Comparison of ENCODE assay signal across 8 cellular contexts in genomic region chr17:1399366-1399678, GRCh38. TPM values are rescaled to one million over a fixed set of nuclear protein-coding genes. Genes with fewer than 3 reads are reported as not detected.
DNase-seq lines count a peak whose midpoint lies in the region; ATAC-seq and TF ChIP-seq lines count a peak whose summit lies in the region.

No MANE protein-coding gene starts in this region.

- peaks cover 57% of the 10 kb centered on the region for H3K79me2 ChIP-seq in PC-9 (ENCODE audit: low read depth)

- peaks cover 34% of the 10 kb centered on the region; the same call in 1 of the 2 replicates for H3F3A ChIP-seq in PC-9 (ENCODE audit: insufficient read depth, low read depth)

- H3K27me3 ChIP-seq in BJ (ENCODE audit: control insufficient read depth, insufficient read depth, low read length) (no peaks in the 10 kb centered on the region), PC-9 (ENCODE audit: insufficient read depth, low read depth) (no peaks in the 10 kb centered on the region), ectodermal cell (ENCODE audit: control insufficient read depth, insufficient read depth, low read length, poor library complexity, severe bottlenecking) (no peaks in the 10 kb centered on the region), upper lobe of left lung (no peaks in the 10 kb centered on the region)

- TF ChIP-seq POLR2A in upper lobe of left lung (IDR thresholded peaks at IDR 0.05): no peak

- DNase-seq in BJ (ENCODE audit: low read depth) (no peak), PC-9 (no peak), mucosa of descending colon (no peak), upper lobe of left lung (peak; percentile 35 to 88), NCI-H2029 treated with DMSO at 0.1 percent for 48 hours (lab: John Stamatoyannopoulos, UW) (no peak)

- WGBS in ectodermal cell, 2 experiments: 0% methylated on average over 21 of the region's 21 CpGs
- WGBS in upper lobe of left lung, 2 donors: 0% methylated on average over 3 to 16 of the region's 21 CpGs

- H3K27ac ChIP-seq in PC-9 (peak overlapping the region; percentile 96), ectodermal cell (ENCODE audit: insufficient read depth, low read depth, low read length, poor library complexity, severe bottlenecking) (peak overlapping the region; percentile 100), upper lobe of left lung (peak overlapping the region; percentile 96 to 98 (median 97))

- peaks cover 40% of the 10 kb centered on the region for H3K4me1 ChIP-seq in PC-9 (replicated peaks; ENCODE audit: insufficient read depth)
- H3K4me1 ChIP-seq in ectodermal cell (ENCODE audit: control insufficient read depth, insufficient read depth, low read length): peaks cover 9% of the 10 kb centered on the region
- H3K4me1 ChIP-seq in mucosa of descending colon (ENCODE audit: low read depth): peaks cover 25% of the 10 kb centered on the region
- H3K4me1 ChIP-seq in upper lobe of left lung: peaks cover 30 to 50% (median 37%) of the 10 kb centered on the region in 4 donors

- no peak overlapping the region for H2AFZ ChIP-seq in PC-9

- peak overlapping the region; percentile 78 for H3K4me3 ChIP-seq in BJ (ENCODE audit: low read depth, low read length)
- H3K4me3 ChIP-seq in PC-9: peak overlapping the region; percentile 96
- H3K4me3 ChIP-seq in ectodermal cell (ENCODE audit: insufficient read depth, low read depth, low read length): peak overlapping the region; percentile 75
- peak overlapping the region; percentile 64 for H3K4me3 ChIP-seq in mucosa of descending colon
- peak overlapping the region; percentile 69 to 86 (median 78) for H3K4me3 ChIP-seq in upper lobe of left lung

- no peaks in the 10 kb centered on the region for H3K9me2 ChIP-seq in PC-9 (ENCODE audit: insufficient read depth)

- no peak for TF ChIP-seq EP300 in upper lobe of left lung (IDR thresholded peaks at IDR 0.05)

- no peak for TF ChIP-seq CTCF in BJ (IDR thresholded peaks at IDR 0.05; ENCODE audit: insufficient read depth, low read depth, low read length)
- no peak for TF ChIP-seq CTCF in PC-9 (conservative IDR thresholded peaks at IDR 0.05)
- no peak for TF ChIP-seq CTCF in mucosa of descending colon (IDR thresholded peaks at IDR 0.05)
- no peak for TF ChIP-seq CTCF in upper lobe of left lung (IDR thresholded peaks at IDR 0.05)

- BruUV-seq in PC-9 (replicated peaks; lab: Mats Ljungman, UMichigan): no TSS peak

- H4K20me1 ChIP-seq in PC-9 (ENCODE audit: insufficient read depth): peaks cover 50% of the 10 kb centered on the region

- CTCF ChIA-PET in BJ (lab: Yijun Ruan, JAX) (interaction anchor here (0.7 to 1.5 kb wide), 3 partner anchors 8 to 269 kb away, joined by 3 to 5 read pairs (median 4); no protein-coding TSS in a partner anchor), PC-9 (lab: Charles Lee) (interaction anchor here (0.7 kb wide), 1 partner anchor 48 kb away, joined by 4 read pairs; no protein-coding TSS in a partner anchor)

- H3K9me3 ChIP-seq in PC-9 (ENCODE audit: insufficient read depth, low read depth): no peaks in the 10 kb centered on the region
- H3K9me3 ChIP-seq in ectodermal cell (ENCODE audit: control insufficient read depth, low read length): no peaks in the 10 kb centered on the region
- H3K9me3 ChIP-seq in mucosa of descending colon: no peaks in the 10 kb centered on the region
- H3K9me3 ChIP-seq in upper lobe of left lung: no peaks in the 10 kb centered on the region

- H3K4me2 ChIP-seq in PC-9: peak overlapping the region; percentile 97

- H3K36me3 ChIP-seq in BJ (ENCODE audit: control insufficient read depth, insufficient read depth, low read length) (no peaks in the 10 kb centered on the region; the same call in 1 of the 2 replicates), PC-9 (ENCODE audit: low read depth) (peaks cover 29% of the 10 kb centered on the region), ectodermal cell (ENCODE audit: control insufficient read depth, insufficient read depth, low read length) (no peaks in the 10 kb centered on the region), mucosa of descending colon (ENCODE audit: low read depth) (no peaks in the 10 kb centered on the region), upper lobe of left lung (no peaks in the 10 kb centered on the region)

- peak; percentile 19 for ATAC-seq in GM21717 (IDR thresholded peaks at IDR 0.05; ENCODE audit: unreplicated experiment)
- ATAC-seq in mucosa of descending colon: peak; percentile 58
- peak; percentile 68 to 72 for ATAC-seq in upper lobe of left lung (ENCODE audit: low FRiP score in 2 of 2)
- ATAC-seq in HG03378 (IDR thresholded peaks at IDR 0.05; ENCODE audit: unreplicated experiment): no peak

- POLR2A ChIA-PET in BJ (lab: Charles Lee): interaction anchor here (0.6 kb wide), 1 partner anchor 21 kb away, joined by 5 read pairs; no protein-coding TSS in a partner anchor
- POLR2A ChIA-PET in PC-9 (lab: Charles Lee; ENCODE audit: unreplicated experiment): interaction anchor here (0.6 to 0.7 kb wide), 2 partner anchors 32 to 85 kb away, joined by 7 to 11 read pairs; no protein-coding TSS in a partner anchor

- intact Hi-C loops in PC-9 (cut with micrococcal nuclease; ENCODE audit: unreplicated experiment): loop anchor here (10.0 kb wide), 1 partner anchor 55 kb away; the partner anchor contains the start of gene CRK
- intact Hi-C loops in mucosa of descending colon (cut with DNase I, micrococcal nuclease): no loop called here

RNA-seq across cellular contexts. Expression of gene YWHAE, which starts 0.7 kb away (rescaled TPM):
- polyA plus RNA-seq in BJ (2011; rRNA removed): 618 and 665 TPM in 2 replicates
- 294 and 497 TPM in 2 replicates for polyA minus RNA-seq in BJ (2011; rRNA and poly(A)+ RNA removed)
- 841 and 1,140 TPM in 2 replicates for total RNA-seq in PC-9 (2021)
- 1,411 TPM for polyA plus RNA-seq in ectodermal cell (2013, experiment 1 of 4)
- polyA plus RNA-seq in ectodermal cell (2013, experiment 2 of 4): 1,297 TPM
- 1,074 TPM for polyA plus RNA-seq in ectodermal cell (2013, experiment 3 of 4)
- polyA plus RNA-seq in ectodermal cell (2013, experiment 4 of 4): 1,173 TPM
- 100 to 1,000 TPM; 370 to 494 (median 380) TPM for total RNA-seq in mucosa of descending colon
- total RNA-seq in upper lobe of left lung: 100 to 1,000 TPM; 318 to 698 (median 384) TPM

RNA-seq across cellular contexts. Expression of gene CRK, which starts 56.7 kb away (rescaled TPM):
- 53.8 and 86.5 TPM in 2 replicates for polyA plus RNA-seq in BJ (2011; rRNA removed)
- 40.6 and 45.4 TPM in 2 replicates for polyA minus RNA-seq in BJ (2011; rRNA and poly(A)+ RNA removed)
- total RNA-seq in PC-9 (2021) (57.1 and 57.9 TPM in 2 replicates), mucosa of descending colon (10 to 100 TPM; 73.9 to 85.3 (median 74.0) TPM), upper lobe of left lung (100 to 1,000 TPM in 1 of 6 donors, 10 to 100 TPM in 5; 37.7 to 121 (median 65.8) TPM)
- polyA plus RNA-seq in ectodermal cell (2013, experiment 1 of 4): 57.2 TPM
- polyA plus RNA-seq in ectodermal cell (2013, experiment 2 of 4): 58.4 TPM
- polyA plus RNA-seq in ectodermal cell (2013, experiment 3 of 4): 45.8 TPM
- 49.2 TPM for polyA plus RNA-seq in ectodermal cell (2013, experiment 4 of 4)

Comparison
In these comparisons a context has a peak if more than half of its experiments do, and no peak if none do; other contexts are left out.
1. DNase-seq: peak in upper lobe of left lung (2 of 2); none in BJ (single experiment), PC-9 (0 of 2), mucosa of descending colon (0 of 3) and NCI-H2029 treated with DMSO at 0.1 percent for 48 hours (single experiment).
2. Peak in every context shown above with its lines, with median percentiles within 50 percentile points of each other: H3K4me3 ChIP-seq and H3K27ac ChIP-seq.